7 cellular contexts compared by ENCODE assay signal in genomic region chr13:69567514-69567913, GRCh38.
"Had no signal": no experiment of that assay in that cellular context is flagged by ENCODE, and none has a peak within 500 bp of the region (broad histone marks: within the 10 kb centered on the region; RNA-seq: fewer than 3 reads in every experiment).

No MANE protein-coding gene starts in this region.

- H3K27ac Mint-ChIP-seq: IgD-negative memory B cell had no signal

- H3K4me3 ChIP-seq: K562 had no signal

- H3K4me3 Mint-ChIP-seq: IgD-negative memory B cell had no signal

- H3K4me1 Mint-ChIP-seq: IgD-negative memory B cell had no signal

- FAIRE-seq: HTR-8/SVneo, K562 had no signal

- H3K36me3 Mint-ChIP-seq: IgD-negative memory B cell had no signal

- ATAC-seq: K562 had no signal

- H3K27me3 Mint-ChIP-seq: IgD-negative memory B cell had no signal

- DNase-seq: IMR-90, KBM-7, KG1 had no signal

- H3K27ac ChIP-seq: HL-60 had no signal
